Comparison of ENCODE assay signal across 8 cellular contexts in genomic region chr6:26054937-26055669, GRCh38. TPM values are rescaled to one million over a fixed set of nuclear protein-coding genes. Genes with fewer than 3 reads are reported as not detected.
DNase-seq lines count a peak whose midpoint lies in the region; ATAC-seq and TF ChIP-seq lines count a peak whose summit lies in the region.

No MANE protein-coding gene starts in this region.

- H3K4me1 Mint-ChIP-seq in chondrocyte (ENCODE audit: low read depth) = peaks cover 12% of the 10 kb centered on the region

- TF ChIP-seq CTCF in AG09319 (IDR thresholded peaks at IDR 0.05; ENCODE audit: low read depth, low read length) = no peak
- TF ChIP-seq CTCF in chondrocyte (IDR thresholded peaks at IDR 0.05) = peak; percentile 65

- ATAC-seq in GM18909 (IDR thresholded peaks at IDR 0.05; ENCODE audit: poor library complexity, unreplicated experiment) (peak; percentile 52), HG03175 (IDR thresholded peaks at IDR 0.05; ENCODE audit: unreplicated experiment) (peak; percentile 65)
- ATAC-seq in activated CD4-positive, CD25-positive, alpha-beta regulatory T cell treated with anti-CD3 and anti-CD28 coated beads, Interleukin-2, amount 50 U/mL, for 24 hours = peak; percentile 66 to 68

- peak overlapping the region; percentile 99 for H3K27ac Mint-ChIP-seq in chondrocyte (ENCODE audit: unreplicated experiment)

- H3K36me3 Mint-ChIP-seq in chondrocyte (ENCODE audit: low read depth) = no peaks in the 10 kb centered on the region

- H3K9me3 Mint-ChIP-seq in chondrocyte (ENCODE audit: low read depth) = no peaks in the 10 kb centered on the region

- H3K4me3 Mint-ChIP-seq in chondrocyte (ENCODE audit: unreplicated experiment) = peak overlapping the region; percentile 82

- H3K27me3 Mint-ChIP-seq in chondrocyte (ENCODE audit: low read depth) = no peaks in the 10 kb centered on the region

- DNase-seq in AG09319 (ENCODE audit: extremely low read depth, low read depth) (peak; percentile 89), NCI-H345 treated with DMSO at 0.1 percent for 48 hours (lab: John Stamatoyannopoulos, UW; ENCODE audit: unreplicated experiment) (peak; percentile 89), chondrocyte (ENCODE audit: low spot score) (no peak), kidney glomerular epithelial cell (lab: John Stamatoyannopoulos, UW) (peak; percentile 99)
- DNase-seq in stimulated activated CD4-positive, alpha-beta T cell treated with anti-CD3 and anti-CD28 coated beads, Interleukin-15, amount 100 ng/mL, for 48 hours (ENCODE audit: low read depth in 2 of 2) = peak; percentile 76 to 87

RNA-seq across cellular contexts. Expression of gene HFE, which starts 32.1 kb away (rescaled TPM):
- 6.1 to 7.5 TPM (median 6.4 TPM) in 3 replicates for total RNA-seq in chondrocyte
